In the genomic region with DNA sequence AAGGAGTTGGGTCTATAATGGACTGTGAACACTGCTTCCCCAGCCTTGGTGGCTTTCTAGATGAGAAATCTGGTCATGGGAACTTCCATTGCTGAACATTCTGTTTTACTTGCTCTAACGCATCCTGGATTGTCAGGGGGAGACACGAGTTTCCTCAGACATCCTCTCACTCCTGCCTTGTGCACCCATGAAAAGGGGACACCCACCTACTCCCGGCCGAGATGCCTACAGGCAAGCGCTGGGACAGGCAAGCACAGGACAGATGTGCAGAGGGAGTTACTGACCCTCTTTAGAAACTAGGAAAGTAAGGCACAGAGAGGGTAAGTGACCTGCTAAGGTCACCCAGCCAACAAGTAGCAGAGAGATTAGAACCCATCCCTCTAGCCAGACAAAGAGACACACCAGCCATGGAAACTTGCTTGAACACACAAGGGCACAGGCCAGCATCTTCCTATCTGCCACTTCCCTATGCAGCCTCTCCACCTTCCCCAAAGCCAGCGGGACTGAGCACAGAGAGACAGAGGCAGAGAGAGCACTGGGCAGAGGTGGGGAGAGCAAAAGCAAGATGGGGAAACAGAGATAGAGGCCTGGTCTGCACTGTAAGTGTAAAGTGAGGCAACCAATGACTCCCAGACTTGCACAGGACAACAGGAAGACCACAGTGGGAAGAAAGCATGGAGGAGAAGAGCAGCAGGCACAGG, we compare ENCODE assay signal across 21 cellular contexts. TPM values are rescaled to one million over a fixed set of nuclear protein-coding genes. Genes with fewer than 3 reads are reported as not detected.
A peak's percentile ranks its signal among the peaks of the same experiment; 100 is the strongest.
DNase-seq lines count a peak whose midpoint lies in the region; ATAC-seq and TF ChIP-seq lines count a peak whose summit lies in the region.
"Had no signal": no experiment of that assay in that cellular context is flagged by ENCODE, and none has a peak within 500 bp of the region (broad histone marks: within the 10 kb centered on the region; RNA-seq: fewer than 3 reads in every experiment).

No MANE protein-coding gene starts in this region.

- peaks cover 16% of the 10 kb centered on the region for H3K36me3 Mint-ChIP-seq in activated CD8-positive, alpha-beta T cell treated with anti-CD3 and anti-CD28 coated beads for 36 hours (ENCODE audit: low read depth)

- H3K36me3 ChIP-seq in HEK293 (ENCODE audit: control insufficient read depth in 2 of 2, insufficient read depth in 1 of 2, low read length in 2 of 2), result peaks cover 0 to 7% of the 10 kb centered on the region in 2 experiments; a peak in 1 of 3 replicates
- H3K36me3 ChIP-seq in mucosa of stomach (ENCODE audit: control insufficient read depth, insufficient read depth, low read length), result no peaks in the 10 kb centered on the region
- no peaks in the 10 kb centered on the region for H3K36me3 ChIP-seq in upper lobe of left lung
- H3K36me3 ChIP-seq in adrenal gland (replicated peaks in 1 of 2), result no peaks in the 10 kb centered on the region

- 52 to 70% methylated on average over 6 of the region's 6 CpGs for WGBS in upper lobe of left lung, 2 donors
- WGBS in adrenal gland, 4 donors, result 78 to 86% (median 82%) methylated on average over 6 of the region's 6 CpGs

- TF ChIP-seq EP300 in upper lobe of left lung (IDR thresholded peaks at IDR 0.05), result no peak

- peaks cover 8% of the 10 kb centered on the region for H3K9me3 Mint-ChIP-seq in activated CD8-positive, alpha-beta T cell treated with anti-CD3 and anti-CD28 coated beads for 36 hours

- no peaks in the 10 kb centered on the region for H3K9me3 ChIP-seq in HEK293 (ENCODE audit: control insufficient read depth, insufficient read depth, low read depth, low read length)
- peaks cover 6% of the 10 kb centered on the region for H3K9me3 ChIP-seq in mucosa of stomach (ENCODE audit: control insufficient read depth, low read length)
- H3K9me3 ChIP-seq in upper lobe of left lung, result no peaks in the 10 kb centered on the region
- no peaks in the 10 kb centered on the region for H3K9me3 ChIP-seq in adrenal gland (replicated peaks in 1 of 3)

- H3K27ac ChIP-seq in HEK293 (ENCODE audit: extremely low read depth, low read depth, low read length), result no peak overlapping the region
- peak overlapping the region; percentile 32 for H3K27ac ChIP-seq in epithelial cell of prostate
- H3K27ac ChIP-seq in upper lobe of left lung, result peak overlapping the region; percentile 77 to 88 (median 80)
- no peak overlapping the region for H3K27ac ChIP-seq in adrenal gland
- H3K27ac ChIP-seq: C4-2B had no signal

- TF ChIP-seq CTCF in HEK293 (tag by site-specific recombination; IDR thresholded peaks at IDR 0.05) (no peak), upper lobe of left lung (IDR thresholded peaks at IDR 0.05) (no peak), adrenal gland (IDR thresholded peaks at IDR 0.05) (no peak)
- no peak for TF ChIP-seq CTCF in activated CD8-positive, alpha-beta T cell treated with anti-CD3 and anti-CD28 coated beads for 36 hours (IDR thresholded peaks at IDR 0.05)

- intact Hi-C loops in activated CD8-positive, alpha-beta T cell treated with anti-CD3 and anti-CD28 coated beads for 36 hours (cut with micrococcal nuclease), result no loop called here
- intact Hi-C loops in adrenal gland (cut with DNase I), result no loop called here

- H3K27me3 ChIP-seq in mucosa of stomach (ENCODE audit: control insufficient read depth, insufficient read depth, low read length) (no peaks in the 10 kb centered on the region), upper lobe of left lung (no peaks in the 10 kb centered on the region), adrenal gland (no peaks in the 10 kb centered on the region)

- CTCF ChIA-PET in HEK293 (lab: Yijun Ruan, JAX), result no interaction called here
- CTCF ChIA-PET in activated CD8-positive, alpha-beta T cell treated with anti-CD3 and anti-CD28 coated beads for 36 hours (lab: Charles Lee), result no interaction called here

- H3K4me3 ChIP-seq in HEK293 (ENCODE audit: low read depth, low read length) (no peak overlapping the region), mucosa of stomach (ENCODE audit: low read length) (no peak overlapping the region), upper lobe of left lung (peak overlapping the region in 1 of 4 donors; percentile 6), adrenal gland (no peak overlapping the region)
- H3K4me3 ChIP-seq: GM23338 had no signal

- H3K9ac ChIP-seq in mucosa of stomach (ENCODE audit: low read length), result peak overlapping the region; percentile 14

- peaks cover 2% of the 10 kb centered on the region for H3K27me3 Mint-ChIP-seq in activated CD8-positive, alpha-beta T cell treated with anti-CD3 and anti-CD28 coated beads for 36 hours

- no peaks in the 10 kb centered on the region for H3K4me1 Mint-ChIP-seq in activated CD8-positive, alpha-beta T cell treated with anti-CD3 and anti-CD28 coated beads for 36 hours (ENCODE audit: low read depth)

- H3K4me1 ChIP-seq in HEK293 (ENCODE audit: control insufficient read depth, insufficient read depth, low read length), result no peaks in the 10 kb centered on the region
- H3K4me1 ChIP-seq in mucosa of stomach (ENCODE audit: control insufficient read depth, insufficient read depth, low read length), result peaks cover 59% of the 10 kb centered on the region
- H3K4me1 ChIP-seq in upper lobe of left lung, result peaks cover 0 to 18% (median 5%) of the 10 kb centered on the region in 4 donors
- no peaks in the 10 kb centered on the region for H3K4me1 ChIP-seq in adrenal gland (replicated peaks in 1 of 2)

- no peak for ATAC-seq in upper lobe of left lung (ENCODE audit: low FRiP score in 2 of 2)
- no peak for ATAC-seq in activated CD8-positive, alpha-beta T cell treated with anti-CD3 and anti-CD28 coated beads for 36 hours
- ATAC-seq in GM21515 (IDR thresholded peaks at IDR 0.05; ENCODE audit: unreplicated experiment), result no peak
- ATAC-seq: GM23338, PC-3, SK-N-SH treated with all-trans-retinoic acid at 6 μM for 48 hours had no signal

- H3K27ac Mint-ChIP-seq in activated CD8-positive, alpha-beta T cell treated with anti-CD3 and anti-CD28 coated beads for 36 hours, result no peak overlapping the region
- H3K27ac Mint-ChIP-seq: GM23338 had no signal

- DNase-seq in epithelial cell of prostate (ENCODE audit: low read depth, low spot score) (no peak), upper lobe of left lung (no peak), adrenal gland (no peak)
- no peak for DNase-seq in activated CD8-positive, alpha-beta T cell treated with anti-CD3 and anti-CD28 coated beads for 36 hours
- DNase-seq: AML-193, DMS 273 treated with DMSO at 0.1 percent for 48 hours, GDM1, KBM-7, NCI-H187, NCI-H226, NCI-H524 treated with DMSO at 0.1 percent for 48 hours, PC-3, RPMI8226, SHP77 treated with DMSO at 0.1 percent for 48 hours had no signal

- TF ChIP-seq POLR2A in upper lobe of left lung (IDR thresholded peaks at IDR 0.05) (no peak), adrenal gland (IDR thresholded peaks at IDR 0.05) (no peak)

- no peak overlapping the region for H3K4me3 Mint-ChIP-seq in activated CD8-positive, alpha-beta T cell treated with anti-CD3 and anti-CD28 coated beads for 36 hours
- H3K4me3 Mint-ChIP-seq: GM23338 had no signal

- POLR2A ChIA-PET in HEK293 (lab: Yijun Ruan, JAX), result no interaction called here
- POLR2A ChIA-PET in activated CD8-positive, alpha-beta T cell treated with anti-CD3 and anti-CD28 coated beads for 36 hours (lab: Charles Lee), result no interaction called here

TF ChIP-seq in HEK293, 187 proteins besides CTCF, POLR2A, EP300 and RAD21:
- no peak for TF ChIP-seq KLF10 (tag by site-specific recombination; IDR thresholded peaks at IDR 0.05)
- peak; percentile 26; the same call in 1 of the 2 replicates for TF ChIP-seq ZNF768 (tag by site-specific recombination; IDR thresholded peaks at IDR 0.05)

RNA-seq across cellular contexts. Expression of gene SFTA2, which starts 0.8 kb away (rescaled TPM):
- total RNA-seq in upper lobe of left lung (100 to 1,000 TPM in 5 of 6 donors, 10 to 100 TPM in 1; 80.7 to 511 (median 229) TPM), adrenal gland (1 to 10 TPM in 1 of 8 donors, under 1 TPM in 1, not detected in 6; 0.38 to 1.5 TPM)
- total RNA-seq in activated CD8-positive, alpha-beta T cell treated with anti-CD3 and anti-CD28 coated beads for 36 hours, result not detected
- under 1 TPM in 2 of 3 donors, not detected in 1; 0.20 to 0.24 TPM for polyA plus RNA-seq in adrenal gland
- total RNA-seq: Daoy, GM23338, PC-3 had no signal
- polyA plus RNA-seq: GM23338 had no signal

RNA-seq across cellular contexts. Expression of gene MUCL3, which starts 8.0 kb away (rescaled TPM):
- total RNA-seq in upper lobe of left lung, result 10 to 100 TPM in 2 of 6 donors, 1 to 10 TPM in 4; 1.8 to 38.8 (median 5.0) TPM
- not detected for total RNA-seq in activated CD8-positive, alpha-beta T cell treated with anti-CD3 and anti-CD28 coated beads for 36 hours
- total RNA-seq in adrenal gland, result not detected
- polyA plus RNA-seq in adrenal gland, result under 1 TPM in 2 of 3 donors, not detected in 1; under 0.01 to 0.02 TPM
- total RNA-seq: Daoy, GM23338 had no signal

RNA-seq across cellular contexts. Expression of gene VARS2, which starts 18.8 kb away (rescaled TPM):
- total RNA-seq in upper lobe of left lung, result 10 to 100 TPM; 23.0 to 56.6 (median 29.5) TPM
- 10 to 100 TPM; 83.0 to 84.0 TPM for total RNA-seq in activated CD8-positive, alpha-beta T cell treated with anti-CD3 and anti-CD28 coated beads for 36 hours
- 10 to 100 TPM; 17.1 to 51.6 (median 31.7) TPM for total RNA-seq in adrenal gland
- 10 to 100 TPM; 21.2 to 89.6 (median 55.4) TPM for polyA plus RNA-seq in adrenal gland

RNA-seq across cellular contexts. Expression of gene GTF2H4, which starts 24.8 kb away (rescaled TPM):
- 10 to 100 TPM; 10.1 to 47.6 (median 27.6) TPM for total RNA-seq in upper lobe of left lung
- 10 to 100 TPM; 37.1 to 41.9 TPM for total RNA-seq in activated CD8-positive, alpha-beta T cell treated with anti-CD3 and anti-CD28 coated beads for 36 hours
- total RNA-seq in adrenal gland, result 10 to 100 TPM in 6 of 8 donors, 1 to 10 TPM in 2; 3.7 to 48.6 (median 21.8) TPM
- 10 to 100 TPM; 30.8 to 71.9 (median 57.8) TPM for polyA plus RNA-seq in adrenal gland

RNA-seq across cellular contexts. Expression of gene DDR1, which starts 48.5 kb away (rescaled TPM):
- total RNA-seq in upper lobe of left lung (100 to 1,000 TPM in 5 of 6 donors, 10 to 100 TPM in 1; 75.4 to 147 (median 111) TPM), adrenal gland (100 to 1,000 TPM in 4 of 8 donors, 10 to 100 TPM in 4; 38.5 to 239 (median 105) TPM)
- total RNA-seq in activated CD8-positive, alpha-beta T cell treated with anti-CD3 and anti-CD28 coated beads for 36 hours, result 10 to 100 TPM; 14.4 to 14.5 TPM
- 10 to 100 TPM; 18.0 to 53.3 (median 50.5) TPM for polyA plus RNA-seq in adrenal gland

Comparison
In these comparisons a context has a peak if more than half of its experiments do, and no peak if none do; other contexts are left out.
1. H3K27ac ChIP-seq: peak in epithelial cell of prostate (single experiment) and upper lobe of left lung (4 of 4); none in HEK293 (single experiment) and adrenal gland (0 of 5).
2. RNA of gene SFTA2, which starts 0.8 kb away (total RNA-seq): 80.7 to 511 TPM in upper lobe of left lung; not detected in activated CD8-positive, alpha-beta T cell treated with anti-CD3 and anti-CD28 coated beads for 36 hours and 0.38 to 1.5 TPM in adrenal gland; every median in the first group is over 10 times any median in the second.